ENCODE assay signal across 19 cellular contexts in the genomic region with DNA sequence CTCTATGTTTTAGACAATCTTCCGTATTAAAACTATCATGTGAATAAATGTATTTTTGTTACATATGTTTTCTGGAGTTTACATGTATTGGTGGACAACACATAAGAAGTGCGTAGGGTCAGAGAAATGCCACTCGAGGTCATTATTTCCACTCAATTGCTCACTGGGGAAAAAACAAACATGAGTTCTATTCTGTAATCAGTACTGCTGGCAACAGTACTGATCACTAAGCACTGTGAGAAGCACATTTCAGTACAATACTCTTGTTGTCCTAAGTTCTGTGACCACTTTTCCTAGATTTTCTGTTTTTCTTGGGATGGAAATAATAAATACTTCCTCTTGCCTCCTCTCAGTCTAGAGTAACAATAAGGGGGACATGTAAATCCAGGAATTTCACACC.
"Had no signal": no experiment of that assay in that cellular context is flagged by ENCODE, and none has a peak within 500 bp of the region (broad histone marks: within the 10 kb centered on the region; RNA-seq: fewer than 3 reads in every experiment).

No MANE protein-coding gene starts in this region.

- H3K9me3 Mint-ChIP-seq: central memory CD8-positive, alpha-beta T cell had no signal

- H3K27me3 Mint-ChIP-seq: activated naive CD8-positive, alpha-beta T cell; central memory CD8-positive, alpha-beta T cell; naive B cell had no signal

- DNase-seq: activated CD4-positive, alpha-beta T cell treated with anti-CD3 and anti-CD28 coated beads for 48 hours; activated CD4-positive, alpha-beta T cell treated with anti-CD3 and anti-CD28 coated beads, Interleukin-2, amount 50 U/mL, for 48 hours; activated CD8-positive, alpha-beta memory T cell treated with anti-CD3 and anti-CD28 coated beads for 24 hours; activated effector memory CD4-positive, alpha-beta T cell treated with Interleukin-2 at 50 U/mL for 16 hours; activated naive CD4-positive, alpha-beta T cell treated with Interleukin-2 at 50 U/mL for 16 hours; anterior cingulate cortex; esophagus squamous epithelium; left ventricle myocardium superior; naive B cell; ovary; right lobe of liver; stimulated activated CD4-positive, alpha-beta T cell treated with anti-CD3 and anti-CD28 coated beads, Interleukin-4, amount 100 ng/mL, for 24 hours; stimulated activated naive CD4-positive, alpha-beta T cell; T-helper 1 cell had no signal

- ATAC-seq: left ventricle myocardium superior, right lobe of liver had no signal

- H3K27ac Mint-ChIP-seq: activated naive CD8-positive, alpha-beta T cell; dendritic cell treated with granulocyte-macrophage colony-stimulating factor and Interleukin-4, amounts not matched to agents 40 ng/mL and 50 ng/mL, for 4 days; mesothelial cell of epicardium; progenitor cell of endocrine pancreas had no signal

- H3K4me1 Mint-ChIP-seq: mesothelial cell of epicardium had no signal

- H3K36me3 Mint-ChIP-seq: activated naive CD8-positive, alpha-beta T cell; mesothelial cell of epicardium had no signal

- H3K4me3 Mint-ChIP-seq: activated naive CD8-positive, alpha-beta T cell; central memory CD8-positive, alpha-beta T cell; dendritic cell treated with granulocyte-macrophage colony-stimulating factor and Interleukin-4, amounts not matched to agents 40 ng/mL and 50 ng/mL, for 4 days; mesothelial cell of epicardium had no signal
